In the genomic region with DNA sequence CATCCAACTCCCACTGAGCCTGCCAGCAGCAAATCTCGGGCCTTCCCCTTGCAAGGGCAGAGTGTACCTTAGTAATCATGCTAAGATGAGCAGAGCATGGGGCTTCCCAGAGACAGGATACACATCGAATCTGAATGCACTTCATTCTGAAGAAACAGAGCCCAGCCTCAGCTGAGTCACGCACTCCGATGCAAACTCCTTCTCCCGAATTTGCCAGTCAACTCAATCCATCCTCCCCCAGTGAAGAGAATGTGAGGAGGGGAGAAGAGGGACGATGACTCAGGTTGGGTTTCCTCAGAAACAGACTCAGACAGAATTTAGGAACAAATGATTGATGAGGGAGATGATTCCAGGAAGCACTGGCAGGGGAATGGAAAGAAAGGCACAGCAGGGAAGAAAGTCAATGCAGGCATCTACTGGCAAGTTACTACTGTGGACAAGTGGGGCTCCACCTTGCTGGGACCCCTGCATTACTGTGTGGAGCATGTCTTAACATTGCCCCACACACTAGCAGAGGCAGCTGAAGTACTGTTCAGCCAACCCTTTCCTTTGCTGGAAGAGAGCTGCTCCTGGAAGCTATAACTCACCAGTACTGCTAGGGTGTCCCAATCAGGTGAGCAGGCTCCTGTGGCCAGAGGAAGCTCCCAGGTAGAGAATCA, we compare ENCODE assay signal across 14 cellular contexts.
A peak's percentile ranks its signal among the peaks of the same experiment; 100 is the strongest.
DNase-seq lines count a peak whose midpoint lies in the region; ATAC-seq lines count a peak whose summit lies in the region.
"Had no signal": no experiment of that assay in that cellular context is flagged by ENCODE, and none has a peak within 500 bp of the region (broad histone marks: within the 10 kb centered on the region; RNA-seq: fewer than 3 reads in every experiment).

No MANE protein-coding gene starts in this region.

- H2BK120ac ChIP-seq in neuronal stem cell (ENCODE audit: low read depth, low read length), result no peak overlapping the region

- H2AFZ ChIP-seq in neuronal stem cell (ENCODE audit: low read length), result peak overlapping the region; percentile 60

- H3K18ac ChIP-seq in neuronal stem cell (ENCODE audit: low read length), result no peak overlapping the region

- no peak overlapping the region for H2BK15ac ChIP-seq in neuronal stem cell (ENCODE audit: low read length)

- no peak overlapping the region for H4K91ac ChIP-seq in neuronal stem cell (ENCODE audit: low read depth, low read length, poor library complexity)

- H3K27me3 ChIP-seq in neuronal stem cell (ENCODE audit: control insufficient read depth in 3 of 3, insufficient read depth in 3 of 3, low read depth in 1 of 3, low read length in 3 of 3), result no peaks in the 10 kb centered on the region
- H3K27me3 ChIP-seq: SJCRH30 had no signal

- no peak overlapping the region for H3K9ac ChIP-seq in neuronal stem cell (ENCODE audit: low read depth, low read length, poor library complexity)

- no peak overlapping the region for H3K23ac ChIP-seq in neuronal stem cell (ENCODE audit: low read depth, low read length, poor library complexity)

- no peaks in the 10 kb centered on the region for H3K9me3 ChIP-seq in neuronal stem cell (replicated peaks in 1 of 2; ENCODE audit: control insufficient read depth in 2 of 2, insufficient read depth in 1 of 2, low read depth in 1 of 2, low read length in 2 of 2)
- H3K9me3 ChIP-seq: left ventricle myocardium inferior, SJCRH30 had no signal

- H3K4ac ChIP-seq in neuronal stem cell (ENCODE audit: low read length), result no peak overlapping the region

- H3K4me2 ChIP-seq in neuronal stem cell (ENCODE audit: insufficient read depth, low read length, poor library complexity, severe bottlenecking), result no peak overlapping the region

- no CpG with 5 or more reads among the region's 6 CpGs for WGBS in neuronal stem cell (ENCODE audit: extremely low coverage in 2 of 2, insufficient read length in 2 of 2, insufficient replicate concordance in 1 of 2), 2 donors

- peak overlapping the region; percentile 25 for H3K14ac ChIP-seq in neuronal stem cell (ENCODE audit: low read length)

- H3K4me3 ChIP-seq in neuronal stem cell (ENCODE audit: low read length in 2 of 2), result no peak overlapping the region
- H3K4me3 ChIP-seq: left ventricle myocardium inferior, SJCRH30, skin epidermis had no signal

- H3K79me1 ChIP-seq in neuronal stem cell (ENCODE audit: low read depth, low read length), result no peaks in the 10 kb centered on the region

- no peak overlapping the region for H4K8ac ChIP-seq in neuronal stem cell (ENCODE audit: low read depth, low read length)

- ATAC-seq in HG02885 (IDR thresholded peaks at IDR 0.05; ENCODE audit: poor library complexity, unreplicated experiment) (peak; percentile 43), HG03571 (IDR thresholded peaks at IDR 0.05; ENCODE audit: unreplicated experiment) (no peak)

- H2BK12ac ChIP-seq in neuronal stem cell (ENCODE audit: low read length), result no peak overlapping the region

- no peaks in the 10 kb centered on the region for H3K36me3 ChIP-seq in neuronal stem cell (replicated peaks in 1 of 2; ENCODE audit: control insufficient read depth in 2 of 2, insufficient read depth in 2 of 2, low read length in 2 of 2)
- H3K36me3 ChIP-seq: left ventricle myocardium inferior, SJCRH30 had no signal

- no peak overlapping the region for H2AK5ac ChIP-seq in neuronal stem cell (ENCODE audit: low read depth, low read length)

- no peaks in the 10 kb centered on the region for H3K4me1 ChIP-seq in neuronal stem cell (ENCODE audit: control insufficient read depth in 2 of 2, insufficient read depth in 1 of 2, low read depth in 1 of 2, low read length in 2 of 2)
- H3K4me1 ChIP-seq: left ventricle myocardium inferior, SJCRH30 had no signal

- H3K27ac ChIP-seq in neuronal stem cell (replicated peaks; ENCODE audit: low read length), result no peak overlapping the region
- H3K27ac ChIP-seq: left ventricle myocardium inferior, SJCRH30, skin epidermis had no signal

- DNase-seq in ELR (ENCODE audit: low read depth) (peak; percentile 81), astrocyte of the hippocampus (ENCODE audit: low read depth, low spot score) (peak; percentile 66), neuronal stem cell (ENCODE audit: low spot score) (no peak), HuH-7.5 (ENCODE audit: low spot score) (no peak), mesenteric fat pad (ENCODE audit: low spot score) (no peak), DMS 273 treated with DMSO at 0.1 percent for 48 hours (lab: John Stamatoyannopoulos, UW) (no peak)
- DNase-seq: activated CD8-positive, alpha-beta memory T cell treated with anti-CD3 and anti-CD28 coated beads, Interleukin-2, amount 50 U/mL, for 4 hours; effector memory CD4-positive, alpha-beta T cell; left ventricle myocardium inferior; NCI-H2029; SJCRH30 had no signal

- no peak overlapping the region for H2BK5ac ChIP-seq in neuronal stem cell (ENCODE audit: low read length)

Comparison
In these comparisons a context has a peak if more than half of its experiments do, and no peak if none do; other contexts are left out.
1. DNase-seq: peak in ELR (single experiment) and astrocyte of the hippocampus (single experiment); none in neuronal stem cell (single experiment), HuH-7.5 (single experiment), mesenteric fat pad (single experiment) and DMS 273 treated with DMSO at 0.1 percent for 48 hours (single experiment).